Comparison of ENCODE assay signal across 10 cellular contexts in the genomic region with DNA sequence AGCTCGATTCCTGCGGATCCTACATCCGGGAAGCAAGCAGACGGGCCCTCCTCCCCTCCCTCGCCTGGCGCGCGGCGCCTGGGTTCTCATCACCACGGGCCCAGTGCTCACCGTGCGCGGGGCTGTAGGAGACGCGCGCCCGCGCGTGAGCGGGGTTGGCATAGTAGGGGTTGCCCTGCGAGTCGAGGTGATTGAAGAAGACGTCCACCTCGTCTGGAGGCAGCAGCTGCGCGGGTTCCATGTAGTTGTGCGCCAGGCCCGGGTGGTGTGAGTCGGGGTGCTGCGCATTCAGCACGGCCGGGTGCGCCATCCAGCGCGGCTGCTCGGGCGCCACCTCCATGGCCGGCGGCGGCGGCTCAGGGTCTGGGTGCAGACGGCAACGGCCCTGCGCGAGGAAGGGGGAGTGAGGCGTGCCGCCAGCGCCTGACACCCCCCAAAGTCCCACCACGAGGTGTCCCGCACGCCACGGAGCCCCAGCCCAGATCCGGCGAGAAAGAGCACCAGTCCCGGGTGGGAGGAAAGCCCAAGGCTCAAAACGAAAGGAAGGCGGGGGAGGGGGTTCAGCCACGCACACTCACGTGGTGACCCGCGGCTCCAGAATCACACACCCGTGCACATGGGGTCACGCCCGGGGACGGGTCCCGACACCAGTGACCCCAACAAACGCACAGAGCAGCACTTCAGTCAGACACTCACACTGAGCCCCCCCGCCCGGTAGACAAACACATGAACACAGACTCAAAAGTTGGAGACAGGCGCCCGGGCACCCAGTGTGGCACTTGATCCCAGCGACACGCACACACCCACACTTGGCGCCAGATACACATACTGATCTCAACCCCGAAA. TPM values are rescaled to one million over a fixed set of nuclear protein-coding genes. Genes with fewer than 3 reads are reported as not detected.
DNase-seq lines count a peak whose midpoint lies in the region; ATAC-seq, FAIRE-seq and TF ChIP-seq lines count a peak whose summit lies in the region.
"Had no signal": no experiment of that assay in that cellular context is flagged by ENCODE, and none has a peak within 500 bp of the region (broad histone marks: within the 10 kb centered on the region; RNA-seq: fewer than 3 reads in every experiment).

No MANE protein-coding gene starts in this region.

- peaks cover 65% of the 10 kb centered on the region for H3K4me1 ChIP-seq in CD4-positive, CD25-positive, alpha-beta regulatory T cell (ENCODE audit: control insufficient read depth, insufficient read depth, low read length, poor library complexity, severe bottlenecking)
- H3K4me1 ChIP-seq in HUES48 (ENCODE audit: control insufficient read depth, insufficient read depth, low read length) (peaks cover 61% of the 10 kb centered on the region), ascending aorta (peaks cover 20 to 36% of the 10 kb centered on the region in 2 donors)

- peaks cover 13% of the 10 kb centered on the region for H3K27me3 ChIP-seq in CD4-positive, CD25-positive, alpha-beta regulatory T cell (ENCODE audit: control insufficient read depth, insufficient read depth, low read length)
- peaks cover 100% of the 10 kb centered on the region for H3K27me3 ChIP-seq in HUES48 (ENCODE audit: control insufficient read depth, insufficient read depth, low read length)
- H3K27me3 ChIP-seq in ascending aorta, result peaks cover 65% of the 10 kb centered on the region

- H3K9ac ChIP-seq in HUES48 (ENCODE audit: low read depth, low read length), result no peak overlapping the region

- DNase-seq in CD4-positive, CD25-positive, alpha-beta regulatory T cell, result peak in 1 of 3 donors; percentile 23
- DNase-seq in ascending aorta (ENCODE audit: low spot score in 2 of 2) (no peak), iris pigment epithelial cell (ENCODE audit: low read depth) (peak; percentile 66), D721Med (ENCODE audit: insufficient read length, low spot score) (no peak)
- DNase-seq in stimulated activated naive B cell treated with anti-CD40 and anti-IgM and Interleukin-4, amounts not matched to agents 10 μg/mL and 1 μg/mL and 100 μg/mL, for 72 hours, result no peak

- FAIRE-seq in D721Med (lab: Jason Lieb, UNC), result no peak

- H3K9me3 ChIP-seq in CD4-positive, CD25-positive, alpha-beta regulatory T cell (ENCODE audit: control insufficient read depth in 2 of 2, low read length in 2 of 2), result no peaks in the 10 kb centered on the region
- no peaks in the 10 kb centered on the region for H3K9me3 ChIP-seq in HUES48 (ENCODE audit: control insufficient read depth, insufficient read depth, low read length)
- no peaks in the 10 kb centered on the region for H3K9me3 ChIP-seq in ascending aorta

- no peaks in the 10 kb centered on the region for H3K36me3 ChIP-seq in CD4-positive, CD25-positive, alpha-beta regulatory T cell (ENCODE audit: control insufficient read depth, insufficient read depth, low read length)
- H3K36me3 ChIP-seq in HUES48 (ENCODE audit: control insufficient read depth, insufficient read depth, low read length) (no peaks in the 10 kb centered on the region), ascending aorta (no peaks in the 10 kb centered on the region)

- no peaks in the 10 kb centered on the region for H3K36me3 Mint-ChIP-seq in CD4-positive, CD25-positive, alpha-beta regulatory T cell
- peaks cover 0 to 2% of the 10 kb centered on the region in 2 donors for H3K36me3 Mint-ChIP-seq in stimulated activated naive B cell treated with anti-CD40 and anti-IgM and Interleukin-4, amounts not matched to agents 10 μg/mL and 1 μg/mL and 100 μg/mL, for 72 hours

- H3K9me3 Mint-ChIP-seq in CD4-positive, CD25-positive, alpha-beta regulatory T cell, result peaks cover 0 to 7% (median 0%) of the 10 kb centered on the region in 7 donors
- H3K9me3 Mint-ChIP-seq in stimulated activated naive B cell treated with anti-CD40 and anti-IgM and Interleukin-4, amounts not matched to agents 10 μg/mL and 1 μg/mL and 100 μg/mL, for 72 hours, result no peaks in the 10 kb centered on the region

- peaks cover 0 to 52% (median 13%) of the 10 kb centered on the region in 4 donors for H3K4me1 Mint-ChIP-seq in CD4-positive, CD25-positive, alpha-beta regulatory T cell
- peaks cover 38 to 71% of the 10 kb centered on the region in 2 donors for H3K4me1 Mint-ChIP-seq in stimulated activated naive B cell treated with anti-CD40 and anti-IgM and Interleukin-4, amounts not matched to agents 10 μg/mL and 1 μg/mL and 100 μg/mL, for 72 hours

- H3K27ac Mint-ChIP-seq in CD4-positive, CD25-positive, alpha-beta regulatory T cell, result peak overlapping the region in 1 of 3 donors; percentile 48
- H3K27ac Mint-ChIP-seq in stimulated activated naive B cell treated with anti-CD40 and anti-IgM and Interleukin-4, amounts not matched to agents 10 μg/mL and 1 μg/mL and 100 μg/mL, for 72 hours, result peak overlapping the region; percentile 66

- intact Hi-C loops in ascending aorta (cut with DNase I), result loop anchor here (5.0 kb wide), 1 partner anchor 120 kb away; no protein-coding TSS in a partner anchor

- H3K27ac ChIP-seq in CD4-positive, CD25-positive, alpha-beta regulatory T cell (ENCODE audit: insufficient read depth, low read length, poor library complexity, severe bottlenecking), result no peak overlapping the region
- H3K27ac ChIP-seq in HUES48 (ENCODE audit: low read depth, low read length) (no peak overlapping the region), ascending aorta (no peak overlapping the region)

- peak overlapping the region; percentile 80 to 91 (median 85) for H3K4me3 Mint-ChIP-seq in CD4-positive, CD25-positive, alpha-beta regulatory T cell
- peak overlapping the region; percentile 84 to 88 for H3K4me3 Mint-ChIP-seq in stimulated activated naive B cell treated with anti-CD40 and anti-IgM and Interleukin-4, amounts not matched to agents 10 μg/mL and 1 μg/mL and 100 μg/mL, for 72 hours

- no peak for ATAC-seq in CD4-positive, CD25-positive, alpha-beta regulatory T cell (ENCODE audit: low read depth in 2 of 2)
- ATAC-seq in stimulated activated naive B cell treated with anti-CD40 and anti-IgM and Interleukin-4, amounts not matched to agents 10 μg/mL and 1 μg/mL and 100 μg/mL, for 72 hours (replicated peaks), result peak in 1 of 2 donors; percentile 20
- ATAC-seq in GM19023 (IDR thresholded peaks at IDR 0.05; ENCODE audit: unreplicated experiment), result no peak
- ATAC-seq in GM21423 (IDR thresholded peaks at IDR 0.05; ENCODE audit: unreplicated experiment), result no peak

- TF ChIP-seq CTCF in ascending aorta (IDR thresholded peaks at IDR 0.05), result no peak
- TF ChIP-seq CTCF in D721Med (IDR thresholded peaks at IDR 0.05; ENCODE audit: insufficient read depth, missing control alignments), result no peak

- H3K27me3 Mint-ChIP-seq in CD4-positive, CD25-positive, alpha-beta regulatory T cell, result peaks cover 82% of the 10 kb centered on the region
- peaks cover 77 to 96% of the 10 kb centered on the region in 2 donors for H3K27me3 Mint-ChIP-seq in stimulated activated naive B cell treated with anti-CD40 and anti-IgM and Interleukin-4, amounts not matched to agents 10 μg/mL and 1 μg/mL and 100 μg/mL, for 72 hours

- no peak overlapping the region for H3K4me3 ChIP-seq in CD4-positive, CD25-positive, alpha-beta regulatory T cell (ENCODE audit: low read depth, low read length)
- peak overlapping the region; percentile 58; the same call in 1 of the 2 replicates for H3K4me3 ChIP-seq in HUES48 (ENCODE audit: low read depth, low read length)
- H3K4me3 ChIP-seq in ascending aorta, result peak overlapping the region; percentile 47 to 71

RNA-seq across cellular contexts. Expression of gene GATA2, which starts 6.1 kb away (rescaled TPM):
- 6.2 TPM for total RNA-seq in CD4-positive, CD25-positive, alpha-beta regulatory T cell
- not detected for polyA plus RNA-seq in CD4-positive, CD25-positive, alpha-beta regulatory T cell
- total RNA-seq in ascending aorta, result 56.0 TPM

RNA-seq across cellular contexts. Expression of gene DNAJB8, which starts 20.2 kb away (rescaled TPM):
- not detected for total RNA-seq in CD4-positive, CD25-positive, alpha-beta regulatory T cell
- not detected for polyA plus RNA-seq in CD4-positive, CD25-positive, alpha-beta regulatory T cell
- total RNA-seq in ascending aorta, result not detected
- total RNA-seq: LHCN-M2, renal cortical epithelial cell had no signal
